Comparison of ENCODE assay signal across 1 cellular context in genomic region chr12:57078519-57079404, GRCh38.
A peak's percentile ranks its signal among the peaks of the same experiment; 100 is the strongest.
TF ChIP-seq lines count a peak whose summit lies in the region.

TSS of gene NEMP1 (minus strand) at chr12:57078791. CDS start at chr12:57078745, 46 bp downstream.

TF ChIP-seq in HEK293, 187 proteins besides CTCF, POLR2A, EP300 and RAD21 (continued from another document and continues in another):
- TF ChIP-seq KLF16 (tag by site-specific recombination; IDR thresholded peaks at IDR 0.05) (peak; percentile 88), KLF10 (tag by site-specific recombination; IDR thresholded peaks at IDR 0.05) (peak; percentile 44; the same call in 1 of the 2 replicates), ZNF157 (tag by site-specific recombination; IDR thresholded peaks at IDR 0.05) (no peak), EGR2 (tag by site-specific recombination; IDR thresholded peaks at IDR 0.05; ENCODE audit: low read depth) (peak; percentile 57; the same call in 1 of the 2 replicates), ZNF324 (tag by site-specific recombination; IDR thresholded peaks at IDR 0.05) (peak; percentile 70; the same call in 1 of the 2 replicates), OSR2 (tag by site-specific recombination; IDR thresholded peaks at IDR 0.05) (0 out of 2 replicates have a peak, but pooled peaks have one; percentile 19), ZBTB17 (tag by site-specific recombination; IDR thresholded peaks at IDR 0.05) (peak; percentile 93), ZNF211 (tag by site-specific recombination; IDR thresholded peaks at IDR 0.05; ENCODE audit: low read depth) (no peak), KLF7 (tag by site-specific recombination; IDR thresholded peaks at IDR 0.05; ENCODE audit: borderline replicate concordance) (peak; percentile 91), ZNF239 (tag by site-specific recombination; IDR thresholded peaks at IDR 0.05) (no peak), PRDM1 (tag by site-specific recombination; IDR thresholded peaks at IDR 0.05) (peak; percentile 29), PATZ1 (tag by site-specific recombination; IDR thresholded peaks at IDR 0.05) (peak; percentile 75), ZNF341 (tag by site-specific recombination; IDR thresholded peaks at IDR 0.05; ENCODE audit: low read depth) (peak; percentile 20; the same call in 1 of the 2 replicates), KLF17 (tag by site-specific recombination; IDR thresholded peaks at IDR 0.05) (peak; percentile 67), ZNF112 (tag by site-specific recombination; IDR thresholded peaks at IDR 0.05) (no peak), ZNF843 (tag by site-specific recombination; IDR thresholded peaks at IDR 0.05) (peak; percentile 28; the same call in 1 of the 2 replicates), ZNF510 (tag by site-specific recombination; IDR thresholded peaks at IDR 0.05; ENCODE audit: insufficient replicate concordance) (no peak), ZNF501 (tag by site-specific recombination; IDR thresholded peaks at IDR 0.05) (peak; percentile 33), ZNF335 (tag by site-specific recombination; conservative IDR thresholded peaks at IDR 0.05) (peak; percentile 72), ZBTB8A (tag by site-specific recombination; IDR thresholded peaks at IDR 0.05) (peak; percentile 87), ZNF366 (tag by site-specific recombination; conservative IDR thresholded peaks at IDR 0.05) (peak; percentile 59; the same call in 1 of the 2 replicates), ZSCAN30 (tag by site-specific recombination; IDR thresholded peaks at IDR 0.05) (peak; percentile 80), ZNF19 (tag by site-specific recombination; IDR thresholded peaks at IDR 0.05; ENCODE audit: low read depth) (no peak), ZNF830 (tag by site-specific recombination; IDR thresholded peaks at IDR 0.05; ENCODE audit: low read depth) (no peak), ZNF660 (tag by site-specific recombination; IDR thresholded peaks at IDR 0.05) (peak; percentile 81), ZNF24 (tag by site-specific recombination; IDR thresholded peaks at IDR 0.05) (peak; percentile 47; the same call in 1 of the 2 replicates), HOXA7 (CRISPR knock-in tag; IDR thresholded peaks at IDR 0.05; ENCODE audit: borderline replicate concordance) (no peak), HOXC10 (CRISPR knock-in tag; IDR thresholded peaks at IDR 0.05) (peak; percentile 93), ZNF404 (tag by site-specific recombination; IDR thresholded peaks at IDR 0.05) (no peak), GLIS2 (tag by site-specific recombination; IDR thresholded peaks at IDR 0.05) (peak; percentile 57; the same call in 1 of the 2 replicates), ZBTB7A (tag by site-specific recombination; IDR thresholded peaks at IDR 0.05; ENCODE audit: low read depth) (0 out of 2 replicates have a peak, but pooled peaks have one; percentile 56), SP3 (tag by site-specific recombination; IDR thresholded peaks at IDR 0.05) (peak; percentile 96), YY1 (tag by site-specific recombination; IDR thresholded peaks at IDR 0.05) (peak; percentile 77), ZNF639 (tag by site-specific recombination; IDR thresholded peaks at IDR 0.05) (peak; percentile 50; the same call in 1 of the 2 replicates), ATF2 (tag by site-specific recombination; IDR thresholded peaks at IDR 0.05; ENCODE audit: low read depth) (no peak), ZNF2 (tag by site-specific recombination; IDR thresholded peaks at IDR 0.05) (peak; percentile 46; the same call in 1 of the 2 replicates), SP2 (tag by site-specific recombination; IDR thresholded peaks at IDR 0.05) (peak; percentile 99), KLF1 (tag by site-specific recombination; IDR thresholded peaks at IDR 0.05) (peak; percentile 64), ZFP37 (tag by site-specific recombination; IDR thresholded peaks at IDR 0.05) (peak; percentile 14; the same call in 1 of the 2 replicates), ZNF791 (tag by site-specific recombination; IDR thresholded peaks at IDR 0.05) (no peak), ZNF248 (tag by site-specific recombination; IDR thresholded peaks at IDR 0.05) (no peak), ZBTB21 (tag by site-specific recombination; IDR thresholded peaks at IDR 0.05) (no peak)
- TF ChIP-seq, protein P1, sequence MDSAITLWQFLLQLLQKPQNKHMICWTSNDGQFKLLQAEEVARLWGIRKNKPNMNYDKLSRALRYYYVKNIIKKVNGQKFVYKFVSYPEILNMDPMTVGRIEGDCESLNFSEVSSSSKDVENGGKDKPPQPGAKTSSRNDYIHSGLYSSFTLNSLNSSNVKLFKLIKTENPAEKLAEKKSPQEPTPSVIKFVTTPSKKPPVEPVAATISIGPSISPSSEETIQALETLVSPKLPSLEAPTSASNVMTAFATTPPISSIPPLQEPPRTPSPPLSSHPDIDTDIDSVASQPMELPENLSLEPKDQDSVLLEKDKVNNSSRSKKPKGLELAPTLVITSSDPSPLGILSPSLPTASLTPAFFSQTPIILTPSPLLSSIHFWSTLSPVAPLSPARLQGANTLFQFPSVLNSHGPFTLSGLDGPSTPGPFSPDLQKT (IDR thresholded peaks at IDR 0.05; ENCODE audit: borderline replicate concordance, low read depth, low read length) = peak; percentile 69
- TF ChIP-seq, protein P2, sequence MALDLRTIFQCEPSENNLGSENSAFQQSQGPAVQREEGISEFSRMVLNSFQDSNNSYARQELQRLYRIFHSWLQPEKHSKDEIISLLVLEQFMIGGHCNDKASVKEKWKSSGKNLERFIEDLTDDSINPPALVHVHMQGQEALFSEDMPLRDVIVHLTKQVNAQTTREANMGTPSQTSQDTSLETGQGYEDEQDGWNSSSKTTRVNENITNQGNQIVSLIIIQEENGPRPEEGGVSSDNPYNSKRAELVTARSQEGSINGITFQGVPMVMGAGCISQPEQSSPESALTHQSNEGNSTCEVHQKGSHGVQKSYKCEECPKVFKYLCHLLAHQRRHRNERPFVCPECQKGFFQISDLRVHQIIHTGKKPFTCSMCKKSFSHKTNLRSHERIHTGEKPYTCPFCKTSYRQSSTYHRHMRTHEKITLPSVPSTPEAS (tag by site-specific recombination; IDR thresholded peaks at IDR 0.05) = peak; percentile 28; the same call in 1 of the 2 replicates
- TF ChIP-seq, protein P3, sequence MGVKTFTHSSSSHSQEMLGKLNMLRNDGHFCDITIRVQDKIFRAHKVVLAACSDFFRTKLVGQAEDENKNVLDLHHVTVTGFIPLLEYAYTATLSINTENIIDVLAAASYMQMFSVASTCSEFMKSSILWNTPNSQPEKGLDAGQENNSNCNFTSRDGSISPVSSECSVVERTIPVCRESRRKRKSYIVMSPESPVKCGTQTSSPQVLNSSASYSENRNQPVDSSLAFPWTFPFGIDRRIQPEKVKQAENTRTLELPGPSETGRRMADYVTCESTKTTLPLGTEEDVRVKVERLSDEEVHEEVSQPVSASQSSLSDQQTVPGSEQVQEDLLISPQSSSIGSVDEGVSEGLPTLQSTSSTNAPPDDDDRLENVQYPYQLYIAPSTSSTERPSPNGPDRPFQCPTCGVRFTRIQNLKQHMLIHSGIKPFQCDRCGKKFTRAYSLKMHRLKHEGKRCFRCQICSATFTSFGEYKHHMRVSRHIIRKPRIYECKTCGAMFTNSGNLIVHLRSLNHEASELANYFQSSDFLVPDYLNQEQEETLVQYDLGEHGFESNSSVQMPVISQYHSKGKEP (tag by site-specific recombination; IDR thresholded peaks at IDR 0.05) = no peak
- TF ChIP-seq, protein P4, sequence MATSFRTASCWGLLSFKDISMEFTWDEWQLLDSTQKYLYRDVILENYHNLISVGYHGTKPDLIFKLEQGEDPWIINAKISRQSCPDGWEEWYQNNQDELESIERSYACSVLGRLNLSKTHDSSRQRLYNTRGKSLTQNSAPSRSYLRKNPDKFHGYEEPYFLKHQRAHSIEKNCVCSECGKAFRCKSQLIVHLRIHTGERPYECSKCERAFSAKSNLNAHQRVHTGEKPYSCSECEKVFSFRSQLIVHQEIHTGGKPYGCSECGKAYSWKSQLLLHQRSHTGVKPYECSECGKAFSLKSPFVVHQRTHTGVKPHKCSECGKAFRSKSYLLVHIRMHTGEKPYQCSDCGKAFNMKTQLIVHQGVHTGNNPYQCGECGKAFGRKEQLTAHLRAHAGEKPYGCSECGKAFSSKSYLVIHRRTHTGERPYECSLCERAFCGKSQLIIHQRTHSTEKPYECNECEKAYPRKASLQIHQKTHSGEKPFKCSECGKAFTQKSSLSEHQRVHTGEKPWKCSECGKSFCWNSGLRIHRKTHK (tag by site-specific recombination; IDR thresholded peaks at IDR 0.05) = no peak
- TF ChIP-seq, protein P5, sequence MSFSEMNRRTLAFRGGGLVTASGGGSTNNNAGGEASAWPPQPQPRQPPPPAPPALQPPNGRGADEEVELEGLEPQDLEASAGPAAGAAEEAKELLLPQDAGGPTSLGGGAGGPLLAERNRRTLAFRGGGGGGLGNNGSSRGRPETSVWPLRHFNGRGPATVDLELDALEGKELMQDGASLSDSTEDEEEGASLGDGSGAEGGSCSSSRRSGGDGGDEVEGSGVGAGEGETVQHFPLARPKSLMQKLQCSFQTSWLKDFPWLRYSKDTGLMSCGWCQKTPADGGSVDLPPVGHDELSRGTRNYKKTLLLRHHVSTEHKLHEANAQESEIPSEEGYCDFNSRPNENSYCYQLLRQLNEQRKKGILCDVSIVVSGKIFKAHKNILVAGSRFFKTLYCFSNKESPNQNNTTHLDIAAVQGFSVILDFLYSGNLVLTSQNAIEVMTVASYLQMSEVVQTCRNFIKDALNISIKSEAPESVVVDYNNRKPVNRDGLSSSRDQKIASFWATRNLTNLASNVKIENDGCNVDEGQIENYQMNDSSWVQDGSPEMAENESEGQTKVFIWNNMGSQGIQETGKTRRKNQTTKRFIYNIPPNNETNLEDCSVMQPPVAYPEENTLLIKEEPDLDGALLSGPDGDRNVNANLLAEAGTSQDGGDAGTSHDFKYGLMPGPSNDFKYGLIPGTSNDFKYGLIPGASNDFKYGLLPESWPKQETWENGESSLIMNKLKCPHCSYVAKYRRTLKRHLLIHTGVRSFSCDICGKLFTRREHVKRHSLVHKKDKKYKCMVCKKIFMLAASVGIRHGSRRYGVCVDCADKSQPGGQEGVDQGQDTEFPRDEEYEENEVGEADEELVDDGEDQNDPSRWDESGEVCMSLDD (tag by site-specific recombination; IDR thresholded peaks at IDR 0.05) = no peak; the same call in 1 of the 2 replicates
- TF ChIP-seq, protein P6, sequence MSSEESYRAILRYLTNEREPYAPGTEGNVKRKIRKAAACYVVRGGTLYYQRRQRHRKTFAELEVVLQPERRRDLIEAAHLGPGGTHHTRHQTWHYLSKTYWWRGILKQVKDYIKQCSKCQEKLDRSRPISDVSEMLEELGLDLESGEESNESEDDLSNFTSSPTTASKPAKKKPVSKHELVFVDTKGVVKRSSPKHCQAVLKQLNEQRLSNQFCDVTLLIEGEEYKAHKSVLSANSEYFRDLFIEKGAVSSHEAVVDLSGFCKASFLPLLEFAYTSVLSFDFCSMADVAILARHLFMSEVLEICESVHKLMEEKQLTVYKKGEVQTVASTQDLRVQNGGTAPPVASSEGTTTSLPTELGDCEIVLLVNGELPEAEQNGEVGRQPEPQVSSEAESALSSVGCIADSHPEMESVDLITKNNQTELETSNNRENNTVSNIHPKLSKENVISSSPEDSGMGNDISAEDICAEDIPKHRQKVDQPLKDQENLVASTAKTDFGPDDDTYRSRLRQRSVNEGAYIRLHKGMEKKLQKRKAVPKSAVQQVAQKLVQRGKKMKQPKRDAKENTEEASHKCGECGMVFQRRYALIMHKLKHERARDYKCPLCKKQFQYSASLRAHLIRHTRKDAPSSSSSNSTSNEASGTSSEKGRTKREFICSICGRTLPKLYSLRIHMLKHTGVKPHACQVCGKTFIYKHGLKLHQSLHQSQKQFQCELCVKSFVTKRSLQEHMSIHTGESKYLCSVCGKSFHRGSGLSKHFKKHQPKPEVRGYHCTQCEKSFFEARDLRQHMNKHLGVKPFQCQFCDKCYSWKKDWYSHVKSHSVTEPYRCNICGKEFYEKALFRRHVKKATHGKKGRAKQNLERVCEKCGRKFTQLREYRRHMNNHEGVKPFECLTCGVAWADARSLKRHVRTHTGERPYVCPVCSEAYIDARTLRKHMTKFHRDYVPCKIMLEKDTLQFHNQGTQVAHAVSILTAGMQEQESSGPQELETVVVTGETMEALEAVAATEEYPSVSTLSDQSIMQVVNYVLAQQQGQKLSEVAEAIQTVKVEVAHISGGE (tag by site-specific recombination; conservative IDR thresholded peaks at IDR 0.05; ENCODE audit: low read depth) = 0 out of 2 replicates have a peak, but pooled peaks have one; percentile 10
